5 cellular contexts compared by ENCODE assay signal in genomic region chr16:6207124-6207523, GRCh38.
"Had no signal": no experiment of that assay in that cellular context is flagged by ENCODE, and none has a peak within 500 bp of the region (broad histone marks: within the 10 kb centered on the region; RNA-seq: fewer than 3 reads in every experiment).

No MANE protein-coding gene starts in this region.

- H3K27ac Mint-ChIP-seq: H9 had no signal

- ATAC-seq: K562 had no signal

- H3K9ac ChIP-seq: GM23248 had no signal

- H3K27ac ChIP-seq: GM23248 had no signal

- H3K4me3 Mint-ChIP-seq: H9 had no signal

- H2AFZ ChIP-seq: GM23248 had no signal

- DNase-seq: GM23248, H9, HCEC 1CT, IMR-90 had no signal

- H3K4me3 ChIP-seq: GM23248, K562 had no signal
